Comparison of ENCODE assay signal across 31 cellular contexts in the genomic region with DNA sequence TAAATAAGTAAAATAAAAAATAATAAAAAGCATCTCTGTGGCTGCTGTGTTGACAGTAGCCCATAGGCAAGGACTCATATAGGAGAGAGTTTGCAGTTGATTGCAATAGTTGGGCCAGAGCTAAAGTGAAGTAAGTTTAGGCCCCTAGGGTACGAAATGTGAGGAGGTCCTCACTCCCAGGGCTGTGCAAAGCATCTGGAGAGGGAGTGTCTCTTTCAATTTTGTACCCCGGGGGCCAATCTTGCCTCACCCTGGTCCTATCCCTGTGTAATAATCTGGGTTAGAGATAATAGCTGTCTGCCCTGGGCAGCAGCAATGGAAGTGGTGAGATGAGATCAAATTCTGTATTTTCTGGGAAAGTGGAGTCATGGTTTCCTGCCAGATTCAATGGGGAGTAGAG.
"Had no signal": no experiment of that assay in that cellular context is flagged by ENCODE, and none has a peak within 500 bp of the region (broad histone marks: within the 10 kb centered on the region; RNA-seq: fewer than 3 reads in every experiment).

No MANE protein-coding gene starts in this region.

- H3K27ac ChIP-seq: ascending aorta, cardiac muscle cell, VCaP had no signal

- DNase-seq: activated B cell treated with CpG ODN at 0.5 μM for 24 hours; activated CD4-positive, alpha-beta memory T cell treated with anti-CD3 and anti-CD28 coated beads, Interleukin-2, amount 10 ng/mL, durations not matched to agents 7 days and 5 days; activated CD4-positive, alpha-beta T cell treated with anti-CD3 and anti-CD28 coated beads for 48 hours; activated CD4-positive, alpha-beta T cell treated with anti-CD3 and anti-CD28 coated beads, Interleukin-2, amount 10 ng/mL, durations not matched to agents 7 days and 5 days; activated CD4-positive, alpha-beta T cell treated with anti-CD3 and anti-CD28 coated beads, Interleukin-2, amount 50 U/mL, for 48 hours; activated CD4-positive, CD25-positive, alpha-beta regulatory T cell treated with anti-CD3 and anti-CD28 coated beads, Interleukin-2, amount 50 U/mL, for 72 hours; activated CD8-positive, alpha-beta memory T cell treated with anti-CD3 and anti-CD28 coated beads for 24 hours; activated CD8-positive, alpha-beta memory T cell treated with anti-CD3 and anti-CD28 coated beads, Interleukin-2, amount 10 ng/mL, durations not matched to agents 7 days and 5 days; activated CD8-positive, alpha-beta memory T cell treated with anti-CD3 and anti-CD28 coated beads, Interleukin-2, amount 50 U/mL, for 48 hours; activated CD8-positive, alpha-beta T cell treated with anti-CD3 and anti-CD28 coated beads, Interleukin-2, amount 10 ng/mL, durations not matched to agents 7 days and 5 days; activated effector memory CD4-positive, alpha-beta T cell treated with Interleukin-2 at 50 U/mL for 16 hours; activated gamma-delta T cell; activated naive CD4-positive, alpha-beta T cell treated with anti-CD3 and anti-CD28 coated beads, Interleukin-2, amount 10 ng/mL, durations not matched to agents 7 days and 5 days; activated naive CD4-positive, alpha-beta T cell treated with Interleukin-2 at 50 U/mL for 16 hours; activated naive CD8-positive, alpha-beta T cell treated with anti-CD3 and anti-CD28 coated beads, Interleukin-2, amount 10 ng/mL, durations not matched to agents 7 days and 5 days; activated naive CD8-positive, alpha-beta T cell treated with anti-CD3 and anti-CD28 coated beads, Interleukin-2, amount 50 U/mL, for 24 hours; activated T-cell treated with anti-CD3 and anti-CD28 coated beads, Interleukin-2, amount 50 U/mL, for 24 hours; activated T-cell treated with anti-CD3 and anti-CD28 coated beads, Interleukin-2, amount 50 U/mL, for 48 hours; amygdala; anterior cingulate cortex; caudate nucleus; cerebellar nuclear complex; T-cell; T-helper 9 cell had no signal

- H3K36me3 Mint-ChIP-seq: activated naive CD4-positive, alpha-beta T cell treated with anti-CD3 and anti-CD28 coated beads, Interleukin-2, amount 10 ng/mL, durations not matched to agents 7 days and 5 days; activated naive CD4-positive, alpha-beta T cell treated with anti-CD3 and anti-CD28 coated beads, Interleukin-2, amount 50 U/mL, for 24 hours; activated naive CD8-positive, alpha-beta T cell; brain; T-cell had no signal

- H3K9me3 ChIP-seq: ascending aorta had no signal

- H3K27me3 ChIP-seq: ascending aorta, cardiac muscle cell had no signal

- H3K4me1 Mint-ChIP-seq: activated B cell treated with CpG ODN at 0.5 μM for 24 hours, brain had no signal

- H3K9me3 Mint-ChIP-seq: activated B cell treated with CpG ODN at 0.5 μM for 24 hours; activated CD4-positive, alpha-beta T cell treated with anti-CD3 and anti-CD28 coated beads, Interleukin-2, amount 10 ng/mL, durations not matched to agents 7 days and 5 days; activated naive CD4-positive, alpha-beta T cell treated with anti-CD3 and anti-CD28 coated beads, Interleukin-2, amount 10 ng/mL, durations not matched to agents 7 days and 5 days; activated naive CD4-positive, alpha-beta T cell treated with anti-CD3 and anti-CD28 coated beads, Interleukin-2, amount 50 U/mL, for 24 hours; activated naive CD8-positive, alpha-beta T cell treated with anti-CD3 and anti-CD28 coated beads, Interleukin-2, amount 50 U/mL, for 24 hours; activated T-cell treated with anti-CD3 and anti-CD28 coated beads, Interleukin-2, amount 50 U/mL, for 24 hours; central memory CD8-positive, alpha-beta T cell had no signal

- H3K27ac Mint-ChIP-seq: activated B cell treated with CpG ODN at 0.5 μM for 24 hours; activated CD4-positive, alpha-beta memory T cell treated with anti-CD3 and anti-CD28 coated beads, Interleukin-2, amount 10 ng/mL, durations not matched to agents 7 days and 5 days; activated CD4-positive, alpha-beta T cell treated with anti-CD3 and anti-CD28 coated beads, Interleukin-2, amount 10 ng/mL, durations not matched to agents 7 days and 5 days; activated CD8-positive, alpha-beta memory T cell treated with anti-CD3 and anti-CD28 coated beads, Interleukin-2, amount 10 ng/mL, durations not matched to agents 7 days and 5 days; activated CD8-positive, alpha-beta T cell treated with anti-CD3 and anti-CD28 coated beads, Interleukin-2, amount 10 ng/mL, durations not matched to agents 7 days and 5 days; activated naive CD4-positive, alpha-beta T cell treated with anti-CD3 and anti-CD28 coated beads, Interleukin-2, amount 10 ng/mL, durations not matched to agents 7 days and 5 days; activated naive CD4-positive, alpha-beta T cell treated with anti-CD3 and anti-CD28 coated beads, Interleukin-2, amount 50 U/mL, for 24 hours; activated naive CD8-positive, alpha-beta T cell; activated naive CD8-positive, alpha-beta T cell treated with anti-CD3 and anti-CD28 coated beads, Interleukin-2, amount 10 ng/mL, durations not matched to agents 7 days and 5 days; activated naive CD8-positive, alpha-beta T cell treated with anti-CD3 and anti-CD28 coated beads, Interleukin-2, amount 50 U/mL, for 24 hours; activated T-cell treated with anti-CD3 and anti-CD28 coated beads, Interleukin-2, amount 50 U/mL, for 24 hours; brain; T-cell had no signal

- H3K4me3 Mint-ChIP-seq: activated B cell treated with CpG ODN at 0.5 μM for 24 hours; activated CD4-positive, alpha-beta memory T cell treated with anti-CD3 and anti-CD28 coated beads, Interleukin-2, amount 10 ng/mL, durations not matched to agents 7 days and 5 days; activated CD4-positive, alpha-beta T cell treated with anti-CD3 and anti-CD28 coated beads, Interleukin-2, amount 10 ng/mL, durations not matched to agents 7 days and 5 days; activated CD8-positive, alpha-beta memory T cell treated with anti-CD3 and anti-CD28 coated beads, Interleukin-2, amount 10 ng/mL, durations not matched to agents 7 days and 5 days; activated CD8-positive, alpha-beta T cell treated with anti-CD3 and anti-CD28 coated beads, Interleukin-2, amount 10 ng/mL, durations not matched to agents 7 days and 5 days; activated naive CD4-positive, alpha-beta T cell treated with anti-CD3 and anti-CD28 coated beads, Interleukin-2, amount 10 ng/mL, durations not matched to agents 7 days and 5 days; activated naive CD4-positive, alpha-beta T cell treated with anti-CD3 and anti-CD28 coated beads, Interleukin-2, amount 50 U/mL, for 24 hours; activated naive CD8-positive, alpha-beta T cell; activated naive CD8-positive, alpha-beta T cell treated with anti-CD3 and anti-CD28 coated beads, Interleukin-2, amount 10 ng/mL, durations not matched to agents 7 days and 5 days; activated naive CD8-positive, alpha-beta T cell treated with anti-CD3 and anti-CD28 coated beads, Interleukin-2, amount 50 U/mL, for 24 hours; activated T-cell treated with anti-CD3 and anti-CD28 coated beads, Interleukin-2, amount 50 U/mL, for 24 hours; brain; central memory CD8-positive, alpha-beta T cell; T-cell had no signal

- H3K36me3 ChIP-seq: ascending aorta, cardiac muscle cell had no signal

- ATAC-seq: activated CD8-positive, alpha-beta memory T cell treated with anti-CD3 and anti-CD28 coated beads, Interleukin-2, amount 10 ng/mL, durations not matched to agents 7 days and 5 days; activated CD8-positive, alpha-beta T cell treated with anti-CD3 and anti-CD28 coated beads, Interleukin-2, amount 10 ng/mL, durations not matched to agents 7 days and 5 days; activated naive CD8-positive, alpha-beta T cell treated with anti-CD3 and anti-CD28 coated beads, Interleukin-2, amount 50 U/mL, for 24 hours; T-cell had no signal

- H3K27me3 Mint-ChIP-seq: activated B cell treated with CpG ODN at 0.5 μM for 24 hours; activated CD4-positive, alpha-beta memory T cell treated with anti-CD3 and anti-CD28 coated beads, Interleukin-2, amount 10 ng/mL, durations not matched to agents 7 days and 5 days; activated CD4-positive, alpha-beta T cell treated with anti-CD3 and anti-CD28 coated beads, Interleukin-2, amount 10 ng/mL, durations not matched to agents 7 days and 5 days; activated CD8-positive, alpha-beta memory T cell treated with anti-CD3 and anti-CD28 coated beads, Interleukin-2, amount 10 ng/mL, durations not matched to agents 7 days and 5 days; activated naive CD4-positive, alpha-beta T cell treated with anti-CD3 and anti-CD28 coated beads, Interleukin-2, amount 50 U/mL, for 24 hours; activated naive CD8-positive, alpha-beta T cell; activated naive CD8-positive, alpha-beta T cell treated with anti-CD3 and anti-CD28 coated beads, Interleukin-2, amount 10 ng/mL, durations not matched to agents 7 days and 5 days; activated naive CD8-positive, alpha-beta T cell treated with anti-CD3 and anti-CD28 coated beads, Interleukin-2, amount 50 U/mL, for 24 hours; activated T-cell treated with anti-CD3 and anti-CD28 coated beads, Interleukin-2, amount 50 U/mL, for 24 hours; central memory CD8-positive, alpha-beta T cell; T-cell had no signal

- H3K4me3 ChIP-seq: ascending aorta, cardiac muscle cell had no signal

- H3K4me1 ChIP-seq: ascending aorta had no signal
